Comparison of ENCODE assay signal across 8 cellular contexts in genomic region chr10:110834622-110835219, GRCh38. TPM values are rescaled to one million over a fixed set of nuclear protein-coding genes. Genes with fewer than 3 reads are reported as not detected.
DNase-seq lines count a peak whose midpoint lies in the region; ATAC-seq, FAIRE-seq and TF ChIP-seq lines count a peak whose summit lies in the region.

No MANE protein-coding gene starts in this region.

- 21% methylated on average over 6 of the region's 6 CpGs for WGBS in K562 (ENCODE audit: insufficient coverage, low coverage, missing lambda C conversion rate)
- no CpG with 5 or more reads among the region's 6 CpGs for WGBS in mesendoderm (ENCODE audit: extremely low coverage, insufficient coverage, low lambda C conversion rate)
- 40 to 58% (median 47%) methylated on average over 6 of the region's 6 CpGs for WGBS in spleen, 5 donors

- TF ChIP-seq EP300 in K562 (IDR thresholded peaks at IDR 0.05; ENCODE audit: low read length) = no peak

- peak; percentile 63 for ATAC-seq in K562
- no peak for ATAC-seq in GM18511 (IDR thresholded peaks at IDR 0.05; ENCODE audit: unreplicated experiment)

- no TSS peak for BruUV-seq in K562 (replicated peaks; lab: Mats Ljungman, UMichigan)

- no peak overlapping the region for H2BK5ac ChIP-seq in mesendoderm (ENCODE audit: low read length)

- TF ChIP-seq POLR2A in K562 (conservative IDR thresholded peaks at IDR 0.05) (no peak), spleen (IDR thresholded peaks at IDR 0.05) (no peak)

- H3K79me1 ChIP-seq in mesendoderm (ENCODE audit: low read length) = no peaks in the 10 kb centered on the region

- peaks cover 4 to 40% (median 22%) of the 10 kb centered on the region in 10 experiments; a peak in 19 of 20 replicates for H3K4me1 ChIP-seq in BLaER1 treated with 17β-estradiol and CSF1 and Interleukin-3, amounts not matched to agents 10 nM and 100 nM
- peaks cover 12 to 29% of the 10 kb centered on the region in 2 experiments for H3K4me1 ChIP-seq in K562 (replicated peaks in 1 of 2; ENCODE audit: control insufficient read depth in 2 of 2, insufficient read depth in 2 of 2, low read length in 2 of 2)
- no peaks in the 10 kb centered on the region for H3K4me1 ChIP-seq in mesendoderm (ENCODE audit: control insufficient read depth, low read depth, low read length)
- peaks cover 11 to 56% (median 38%) of the 10 kb centered on the region in 6 donors for H3K4me1 ChIP-seq in spleen

- no peak for TF ChIP-seq RAD21 in K562 (CRISPR knock-in tag; conservative IDR thresholded peaks at IDR 0.05 in 1 of 2, IDR thresholded peaks at IDR 0.05 in 1 of 2)

- no peak overlapping the region for H3K56ac ChIP-seq in mesendoderm (ENCODE audit: low read length)

- no peaks in the 10 kb centered on the region; a peak in 1 of 22 replicates for H3K27me3 ChIP-seq in BLaER1 treated with 17β-estradiol and CSF1 and Interleukin-3, amounts not matched to agents 10 nM and 100 nM
- H3K27me3 ChIP-seq in K562 (ENCODE audit: control insufficient read depth in 2 of 2, insufficient read depth in 2 of 2, low read length in 2 of 2) (no peaks in the 10 kb centered on the region), mesendoderm (ENCODE audit: insufficient read depth, low read length, poor library complexity) (no peaks in the 10 kb centered on the region), spleen (replicated peaks in 1 of 7) (no peaks in the 10 kb centered on the region)

- CTCF ChIA-PET in K562 (lab: Yijun Ruan, JAX; ENCODE audit: low intra/inter-chr PET ratio) = no interaction called here

- no peak overlapping the region for H2BK120ac ChIP-seq in mesendoderm (ENCODE audit: low read depth, low read length)

- H3K4me2 ChIP-seq in BLaER1 treated with 17β-estradiol and CSF1 and Interleukin-3, amounts not matched to agents 10 nM and 100 nM = peak overlapping the region in 9 of 11 experiments; percentile 14 to 50 (median 32); a peak in 17 of 22 replicates
- H3K4me2 ChIP-seq in K562 (ENCODE audit: insufficient read depth, low read length) = no peak overlapping the region
- no peak overlapping the region for H3K4me2 ChIP-seq in mesendoderm (ENCODE audit: low read length)

- H3K27ac ChIP-seq in BLaER1 treated with 17β-estradiol and CSF1 and Interleukin-3, amounts not matched to agents 10 nM and 100 nM = peak overlapping the region in 3 of 11 experiments; percentile 11 to 37 (median 23); a peak in 4 of 22 replicates
- H3K27ac ChIP-seq in K562 (ENCODE audit: extremely low read depth, low read depth, low read length) (no peak overlapping the region), mesendoderm (ENCODE audit: low read depth, low read length) (no peak overlapping the region), spleen (peak overlapping the region in 3 of 8 donors; percentile 12 to 19 (median 12))

- no peak overlapping the region for H3K9ac ChIP-seq in BLaER1 treated with 17β-estradiol and CSF1 and Interleukin-3, amounts not matched to agents 10 nM and 100 nM
- H3K9ac ChIP-seq in K562 (ENCODE audit: insufficient read depth in 1 of 2, low read depth in 2 of 2, low read length in 2 of 2) (peak overlapping the region in 1 of 2 experiments; percentile 24; a peak in 1 of 4 replicates), mesendoderm (ENCODE audit: low read length) (no peak overlapping the region)

- TF ChIP-seq CTCF in K562 (IDR thresholded peaks at IDR 0.05 in 2 of 3, conservative IDR thresholded peaks at IDR 0.05 in 1 of 3; ENCODE audit: insufficient read depth in 2 of 3, low read depth in 1 of 3, low read length in 3 of 3) (no peak), spleen (IDR thresholded peaks at IDR 0.05 in 8 of 11, conservative IDR thresholded peaks at IDR 0.05 in 3 of 11) (no peak)

- POLR2A ChIA-PET in K562 (lab: Yijun Ruan, JAX) = interaction anchor here (0.6 to 1.1 kb wide), 2 partner anchors 10 to 16 kb away, joined by 3 read pairs; no protein-coding TSS in a partner anchor

- H2AFZ ChIP-seq in K562 (ENCODE audit: low read depth, low read length) = no peak overlapping the region

- H3K4ac ChIP-seq in mesendoderm (ENCODE audit: low read depth, low read length) = no peak overlapping the region

- no peaks in the 10 kb centered on the region for H3K36me3 ChIP-seq in BLaER1 treated with 17β-estradiol and CSF1 and Interleukin-3, amounts not matched to agents 10 nM and 100 nM
- H3K36me3 ChIP-seq in K562 (ENCODE audit: control insufficient read depth, insufficient read depth, low read length) (peaks cover 18% of the 10 kb centered on the region; the same call in 1 of the 3 replicates), mesendoderm (ENCODE audit: control insufficient read depth, insufficient read depth, low read length) (no peaks in the 10 kb centered on the region), spleen (no peaks in the 10 kb centered on the region)

- intact Hi-C loops in K562 (cut with micrococcal nuclease) = loop anchor here (5.0 kb wide), 1 partner anchor 38 kb away; the partner anchor contains the start of gene PDCD4
- intact Hi-C loops in spleen (cut with DNase I; ENCODE audit: low total_unique reads) = no loop called here

- H3K18ac ChIP-seq in mesendoderm (ENCODE audit: low read length) = no peak overlapping the region

- H4K20me1 ChIP-seq in BLaER1 treated with 17β-estradiol and CSF1 and Interleukin-3, amounts not matched to agents 10 nM and 100 nM = no peaks in the 10 kb centered on the region
- no peaks in the 10 kb centered on the region for H4K20me1 ChIP-seq in K562 (replicated peaks; ENCODE audit: control insufficient read depth, insufficient read depth, low read length)

- H2AK5ac ChIP-seq in mesendoderm (ENCODE audit: low read length) = no peak overlapping the region

- DNase-seq in NCI-H1436 (lab: John Stamatoyannopoulos, UW) = peak; percentile 85
- peak in 2 of 4 experiments; percentile 31 to 45 for DNase-seq in K562 (ENCODE audit: extremely low read depth in 1 of 4, low spot score in 3 of 4)
- peak; percentile 83 for DNase-seq in mesendoderm
- no peak for DNase-seq in putamen (ENCODE audit: low spot score)
- DNase-seq in stimulated activated CD4-positive, alpha-beta T cell treated with anti-CD3 and anti-CD28 coated beads, Interleukin-4, amount 100 ng/mL, for 24 hours = no peak
- no peak for DNase-seq in spleen

- no peak overlapping the region for H2BK15ac ChIP-seq in mesendoderm (replicated peaks; ENCODE audit: low read depth)

- no peak overlapping the region for H4K5ac ChIP-seq in mesendoderm (ENCODE audit: low read length)

- H3K9me1 ChIP-seq in K562 (ENCODE audit: control insufficient read depth, insufficient read depth, low read length) = no peaks in the 10 kb centered on the region

- no peak overlapping the region for H3K4me3 ChIP-seq in BLaER1 treated with 17β-estradiol and CSF1 and Interleukin-3, amounts not matched to agents 10 nM and 100 nM
- H3K4me3 ChIP-seq in K562 = no peak overlapping the region
- H3K4me3 ChIP-seq in mesendoderm (ENCODE audit: low read length) = no peak overlapping the region
- H3K4me3 ChIP-seq in spleen = no peak overlapping the region

- H4K8ac ChIP-seq in mesendoderm (ENCODE audit: low read depth, low read length) = no peak overlapping the region

- FAIRE-seq in K562 (lab: Jason Lieb, UNC) = peak; percentile 71

- H3K23ac ChIP-seq in mesendoderm (ENCODE audit: low read length) = no peak overlapping the region

- in situ Hi-C loops in K562 (cut with MboI) = no loop called here

- H3K9me3 ChIP-seq in BLaER1 treated with 17β-estradiol and CSF1 and Interleukin-3, amounts not matched to agents 10 nM and 100 nM (replicated peaks in 1 of 11) = no peaks in the 10 kb centered on the region
- H3K9me3 ChIP-seq in K562 (replicated peaks; ENCODE audit: control insufficient read depth, insufficient read depth, low read depth, low read length) = no peaks in the 10 kb centered on the region
- H3K9me3 ChIP-seq in spleen = no peaks in the 10 kb centered on the region

- H3K79me2 ChIP-seq in K562 (ENCODE audit: control insufficient read depth, insufficient read depth, low read length) = no peaks in the 10 kb centered on the region
- H3K79me2 ChIP-seq in mesendoderm (ENCODE audit: control insufficient read depth, insufficient read depth, low read length) = no peaks in the 10 kb centered on the region

TF ChIP-seq in K562, 482 proteins besides CTCF, POLR2A, EP300 and RAD21 (continues in another document):
- TF ChIP-seq, protein P1, sequence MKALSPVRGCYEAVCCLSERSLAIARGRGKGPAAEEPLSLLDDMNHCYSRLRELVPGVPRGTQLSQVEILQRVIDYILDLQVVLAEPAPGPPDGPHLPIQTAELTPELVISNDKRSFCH (CRISPR knock-in tag; IDR thresholded peaks at IDR 0.05) = no peak
- TF ChIP-seq, protein P1 (tag; IDR thresholded peaks at IDR 0.05) = 0 out of 2 replicates have a peak, but pooled peaks have one; percentile 31
- TF ChIP-seq BMI1 (IDR thresholded peaks at IDR 0.05; ENCODE audit: low read length) = no peak

RNA-seq across cellular contexts. Expression of gene PDCD4, which starts 37.0 kb away (rescaled TPM):
- total RNA-seq in K562 (2011; cell fraction: chromatin; rRNA removed; ENCODE audit: low replicate concordance) = 9.1 and 68.5 TPM in 2 replicates
- 2.7 and 5.9 TPM in 2 replicates for total RNA-seq in K562 (2011; cell fraction: nucleolus; rRNA removed)
- total RNA-seq in K562 (2011; cell fraction: nucleoplasm; rRNA removed) = 15.7 and 17.2 TPM in 2 replicates
- total RNA-seq in K562 (2014; rRNA removed) (20.2 and 22.5 TPM in 2 replicates), K562 (2014; rRNA removed; fragmentation: Illumina TruSeq; extraction: Trizol) (33.7 and 44.2 TPM in 2 replicates), K562 (2015; rRNA removed; fragmentation: Illumina TruSeq; extraction: Trizol) (15.9 and 18.3 TPM in 2 replicates), K562 (2021) (28.0 and 44.1 TPM in 2 replicates), spleen (100 to 1,000 TPM; 128 to 201 (median 146) TPM)
- polyA plus RNA-seq in K562 (2011; rRNA removed) (28.1 and 40.2 TPM in 2 replicates), K562 (2014; fragmentation: Illumina TruSeq; extraction: Trizol) (38.0 and 38.2 TPM in 2 replicates), K562 (2014; fragmentation: Nextera tagmentation; extraction: Ambion mirVana) (10 to 100 TPM; 12.9 to 18.1 TPM), K562 (2014; rRNA removed) (34.4 and 36.6 TPM in 2 replicates), spleen (100 to 1,000 TPM; 121 to 204 (median 176) TPM)
- polyA plus RNA-seq in K562 (2011; cell fraction: cytosol; rRNA removed) = 2.7 and 13.3 TPM in 2 replicates
- 11.9 and 17.6 TPM in 2 replicates for polyA plus RNA-seq in K562 (2011; cell fraction: nucleus; rRNA removed)
- 38.4 and 47.3 TPM in 2 replicates for polyA plus RNA-seq in K562 (2012)
- 37.7 and 52.1 TPM in 2 replicates for polyA minus RNA-seq in K562 (2011; rRNA and poly(A)+ RNA removed)
- 14.9 and 17.9 TPM in 2 replicates for polyA minus RNA-seq in K562 (2011; cell fraction: cytosol; rRNA and poly(A)+ RNA removed)
- 11.0 and 21.5 TPM in 2 replicates for polyA minus RNA-seq in K562 (2011; cell fraction: nucleus; rRNA and poly(A)+ RNA removed)
- polyA plus RNA-seq in mesendoderm (2013, experiment 1 of 2) = 9.4 TPM
- 9.1 TPM for polyA plus RNA-seq in mesendoderm (2013, experiment 2 of 2)

Comparison
In these comparisons a context has a peak if more than half of its experiments do, and no peak if none do; other contexts are left out.
1. H3K4me2 ChIP-seq: peak in BLaER1 treated with 17β-estradiol and CSF1 and Interleukin-3, amounts not matched to agents 10 nM and 100 nM (9 of 11); none in K562 (single experiment) and mesendoderm (single experiment).
2. DNase-seq: peak in NCI-H1436 (single experiment) and mesendoderm (single experiment); none in putamen (single experiment), stimulated activated CD4-positive, alpha-beta T cell treated with anti-CD3 and anti-CD28 coated beads, Interleukin-4, amount 100 ng/mL, for 24 hours (single experiment) and spleen (single experiment).